In genomic region chr20:25176184-25176583, GRCh38 we compare ENCODE assay signal across 1 cellular context.
TF ChIP-seq lines count a peak whose summit lies in the region.

No MANE protein-coding gene starts in this region.

TF ChIP-seq in HepG2, 621 proteins besides CTCF, POLR2A, EP300 and RAD21 (continued from another document and continues in another):
- no peak for TF ChIP-seq ZNF777 (CRISPR knock-in tag; IDR thresholded peaks at IDR 0.05)
- TF ChIP-seq DPF2 (CRISPR knock-in tag; IDR thresholded peaks at IDR 0.05; ENCODE audit: borderline replicate concordance, low read depth), result no peak
- no peak for TF ChIP-seq ZFYVE20 (CRISPR knock-in tag; IDR thresholded peaks at IDR 0.05; ENCODE audit: borderline replicate concordance, low read depth)
- peak; percentile 62 for TF ChIP-seq HNF4A (CRISPR knock-in tag; IDR thresholded peaks at IDR 0.05)
- TF ChIP-seq ZNF101 (CRISPR knock-in tag; IDR thresholded peaks at IDR 0.05; ENCODE audit: borderline replicate concordance, low read depth), result no peak
- no peak for TF ChIP-seq ZNF543 (CRISPR knock-in tag; IDR thresholded peaks at IDR 0.05)
- no peak for TF ChIP-seq ARHGAP35 (CRISPR knock-in tag; IDR thresholded peaks at IDR 0.05; ENCODE audit: borderline replicate concordance)
- TF ChIP-seq ZSCAN29 (CRISPR knock-in tag; conservative IDR thresholded peaks at IDR 0.05), result no peak
- TF ChIP-seq HCFC1 (IDR thresholded peaks at IDR 0.05; ENCODE audit: low read depth, low read length), result no peak
- TF ChIP-seq RXRA (CRISPR knock-in tag; IDR thresholded peaks at IDR 0.05), result 0 out of 2 replicates have a peak, but pooled peaks have one; percentile 41
- 0 out of 2 replicates have a peak, but pooled peaks have one; percentile 12 for TF ChIP-seq ZNF691 (CRISPR knock-in tag; IDR thresholded peaks at IDR 0.05; ENCODE audit: borderline replicate concordance, low read depth)
- TF ChIP-seq ZNF18 (CRISPR knock-in tag; IDR thresholded peaks at IDR 0.05; ENCODE audit: insufficient replicate concordance), result peak; percentile 84
- no peak for TF ChIP-seq LRRFIP1 (CRISPR knock-in tag; conservative IDR thresholded peaks at IDR 0.05)
- 0 out of 4 replicates have a peak, but pooled peaks of 1 of the 2 experiments have one; percentile 5 for TF ChIP-seq NR2F1 (CRISPR knock-in tag; IDR thresholded peaks at IDR 0.05)
- TF ChIP-seq MED1 (CRISPR knock-in tag; IDR thresholded peaks at IDR 0.05), result 0 out of 2 replicates have a peak, but pooled peaks have one; percentile 14
- TF ChIP-seq CREB3 (CRISPR knock-in tag; IDR thresholded peaks at IDR 0.05), result no peak
- no peak for TF ChIP-seq ATRX (CRISPR knock-in tag; IDR thresholded peaks at IDR 0.05; ENCODE audit: borderline replicate concordance)
- TF ChIP-seq POLR2AphosphoS5 (IDR thresholded peaks at IDR 0.05; ENCODE audit: low read depth, low read length), result no peak
- no peak for TF ChIP-seq ARNT (IDR thresholded peaks at IDR 0.05)
- TF ChIP-seq ATF3 (CRISPR knock-in tag; IDR thresholded peaks at IDR 0.05), result 0 out of 2 replicates have a peak, but pooled peaks have one; percentile 2
- TF ChIP-seq ZNF614 (CRISPR knock-in tag; IDR thresholded peaks at IDR 0.05; ENCODE audit: borderline replicate concordance), result 0 out of 2 replicates have a peak, but pooled peaks have one; percentile 52
- no peak for TF ChIP-seq ZNF704 (CRISPR knock-in tag; IDR thresholded peaks at IDR 0.05; ENCODE audit: borderline replicate concordance)
- TF ChIP-seq ZNF276 (CRISPR knock-in tag; IDR thresholded peaks at IDR 0.05; ENCODE audit: low read depth), result no peak
- TF ChIP-seq AKNA (CRISPR knock-in tag; IDR thresholded peaks at IDR 0.05; ENCODE audit: borderline replicate concordance), result no peak
- TF ChIP-seq ZMYM3 (CRISPR knock-in tag; IDR thresholded peaks at IDR 0.05), result peak; percentile 53; the same call in 1 of the 2 replicates
- no peak for TF ChIP-seq KAT7 (CRISPR knock-in tag; IDR thresholded peaks at IDR 0.05; ENCODE audit: borderline replicate concordance)
- 0 out of 2 replicates have a peak, but pooled peaks have one; percentile 11 for TF ChIP-seq PPARG (CRISPR knock-in tag; conservative IDR thresholded peaks at IDR 0.05)
- TF ChIP-seq ZNF383 (CRISPR knock-in tag; IDR thresholded peaks at IDR 0.05; ENCODE audit: borderline replicate concordance), result no peak
- TF ChIP-seq USF2 (IDR thresholded peaks at IDR 0.05; ENCODE audit: low read depth, low read length), result no peak
- TF ChIP-seq USF2 (CRISPR knock-in tag; IDR thresholded peaks at IDR 0.05; ENCODE audit: borderline replicate concordance), result no peak
- TF ChIP-seq ARID5B (CRISPR knock-in tag; IDR thresholded peaks at IDR 0.05), result no peak
- TF ChIP-seq SMARCE1 (IDR thresholded peaks at IDR 0.05; ENCODE audit: borderline replicate concordance), result no peak
- no peak for TF ChIP-seq GABPA (IDR thresholded peaks at IDR 0.05; ENCODE audit: low read depth, low read length)
- no peak for TF ChIP-seq GABPA (CRISPR knock-in tag; IDR thresholded peaks at IDR 0.05; ENCODE audit: low read depth)
- TF ChIP-seq REL (CRISPR knock-in tag; conservative IDR thresholded peaks at IDR 0.05), result no peak
- TF ChIP-seq ZNF891 (CRISPR knock-in tag; IDR thresholded peaks at IDR 0.05), result no peak
- TF ChIP-seq ZNF564 (CRISPR knock-in tag; IDR thresholded peaks at IDR 0.05), result no peak
- no peak for TF ChIP-seq ZNF124 (CRISPR knock-in tag; IDR thresholded peaks at IDR 0.05)
- TF ChIP-seq TEAD3 (CRISPR knock-in tag; optimal IDR thresholded peaks at IDR 0.05; ENCODE audit: borderline replicate concordance), result peak; percentile 38
- no peak for TF ChIP-seq ZKSCAN8 (CRISPR knock-in tag; IDR thresholded peaks at IDR 0.05; ENCODE audit: borderline replicate concordance)
- TF ChIP-seq ZNF205 (CRISPR knock-in tag; IDR thresholded peaks at IDR 0.05), result 0 out of 2 replicates have a peak, but pooled peaks have one; percentile 23
- no peak for TF ChIP-seq RCOR2 (CRISPR knock-in tag; IDR thresholded peaks at IDR 0.05)
